10 cellular contexts compared by ENCODE assay signal in the genomic region with DNA sequence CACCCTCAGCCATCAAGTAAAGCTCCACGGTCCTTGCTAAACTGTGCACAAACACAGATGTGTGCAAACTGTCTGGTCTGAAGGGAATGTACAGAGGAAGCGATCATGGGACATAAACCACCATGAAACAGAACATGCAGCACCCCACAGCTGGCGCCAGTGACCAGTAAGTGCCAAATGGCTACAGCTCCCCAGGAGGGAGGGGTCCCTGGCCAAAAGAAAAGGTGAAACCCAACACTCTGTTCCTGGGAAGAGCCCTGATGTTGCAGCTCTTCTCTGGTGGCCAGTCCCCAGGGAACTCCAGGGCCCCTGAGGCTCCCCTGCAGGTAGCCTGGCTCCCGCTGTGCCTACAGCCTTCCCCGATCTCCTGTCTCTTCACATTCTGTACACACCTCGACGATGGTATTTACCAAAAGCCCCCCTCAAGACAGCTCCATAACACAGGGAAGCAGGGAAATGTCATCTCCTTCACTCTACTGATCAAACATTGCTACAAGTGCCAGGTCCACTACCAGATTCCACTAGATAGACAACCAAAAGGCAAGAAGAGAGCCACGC. TPM values are rescaled to one million over a fixed set of nuclear protein-coding genes. Genes with fewer than 3 reads are reported as not detected.
A peak's percentile ranks its signal among the peaks of the same experiment; 100 is the strongest.
DNase-seq lines count a peak whose midpoint lies in the region; ATAC-seq and TF ChIP-seq lines count a peak whose summit lies in the region.
"Had no signal": no experiment of that assay in that cellular context is flagged by ENCODE, and none has a peak within 500 bp of the region (broad histone marks: within the 10 kb centered on the region; RNA-seq: fewer than 3 reads in every experiment).

No MANE protein-coding gene starts in this region.

- H3K9me3 ChIP-seq in vagina (no peaks in the 10 kb centered on the region), tibial artery (no peaks in the 10 kb centered on the region), left ventricle myocardium inferior (replicated peaks) (no peaks in the 10 kb centered on the region)

- H3K27ac ChIP-seq in vagina, result no peak overlapping the region
- H3K27ac ChIP-seq in tibial artery, result no peak overlapping the region
- H3K27ac ChIP-seq in left ventricle myocardium inferior (replicated peaks), result no peak overlapping the region

- peak; percentile 7 for DNase-seq in activated naive CD4-positive, alpha-beta T cell treated with anti-CD3 and anti-CD28 coated beads, Interleukin-2, amount 50 U/mL, for 16 hours
- DNase-seq in activated naive CD4-positive, alpha-beta T cell (lab: John Stamatoyannopoulos, UW), result no peak
- peak; percentile 47 for DNase-seq in activated CD8-positive, alpha-beta memory T cell treated with anti-CD3 and anti-CD28 coated beads, Interleukin-2, amount 50 U/mL, for 48 hours
- DNase-seq in mesenteric fat pad (ENCODE audit: low spot score), result peak; percentile 35
- peak; percentile 64 to 79 for DNase-seq in vagina (ENCODE audit: extremely low spot score in 2 of 2)
- DNase-seq in tibial artery, result no peak
- no peak for DNase-seq in left ventricle myocardium inferior
- DNase-seq: NCI-H187, NCI-H510A treated with DMSO at 0.1 percent for 48 hours had no signal

- TF ChIP-seq POLR2A in vagina (IDR thresholded peaks at IDR 0.05), result no peak

- intact Hi-C loops in vagina (cut with DNase I) (no loop called here), tibial artery (cut with DNase I; ENCODE audit: low total_unique reads) (loop anchor here (5.0 kb wide), 1 partner anchor 240 kb away; no protein-coding TSS in a partner anchor), left ventricle myocardium inferior (cut with micrococcal nuclease) (no loop called here)

- H3K4me3 ChIP-seq in vagina (no peak overlapping the region), tibial artery (no peak overlapping the region), left ventricle myocardium inferior (no peak overlapping the region)

- H3K4me1 ChIP-seq in vagina, result peaks cover 54% of the 10 kb centered on the region
- H3K4me1 ChIP-seq in tibial artery, result peaks cover 0 to 52% (median 27%) of the 10 kb centered on the region in 4 donors
- peaks cover 55% of the 10 kb centered on the region for H3K4me1 ChIP-seq in left ventricle myocardium inferior

- TF ChIP-seq CTCF in vagina (IDR thresholded peaks at IDR 0.05) (no peak), tibial artery (IDR thresholded peaks at IDR 0.05) (no peak), left ventricle myocardium inferior (IDR thresholded peaks at IDR 0.05; ENCODE audit: borderline replicate concordance) (no peak)

- H3K36me3 ChIP-seq in vagina (no peaks in the 10 kb centered on the region), tibial artery (peaks cover 0 to 29% (median 0%) of the 10 kb centered on the region in 3 donors), left ventricle myocardium inferior (no peaks in the 10 kb centered on the region)

- ATAC-seq in HG02938 (IDR thresholded peaks at IDR 0.05; ENCODE audit: unreplicated experiment), result no peak

- no peaks in the 10 kb centered on the region for H3K27me3 ChIP-seq in vagina
- H3K27me3 ChIP-seq in tibial artery, result no peaks in the 10 kb centered on the region
- no peaks in the 10 kb centered on the region for H3K27me3 ChIP-seq in left ventricle myocardium inferior (ENCODE audit: low read depth)

RNA-seq across cellular contexts. Expression of a gene that starts 2.9 kb away (rescaled TPM):
- 25.7 TPM for total RNA-seq in mesenteric fat pad
- 39.8 TPM for total RNA-seq in vagina
- 45.2 TPM for total RNA-seq in left ventricle myocardium inferior

RNA-seq across cellular contexts. Expression of a gene that starts 48.8 kb away (rescaled TPM):
- total RNA-seq in mesenteric fat pad (0.55 TPM), vagina (4.2 TPM), left ventricle myocardium inferior (0.96 TPM)

Comparison
In these comparisons a context has a peak if more than half of its experiments do, and no peak if none do; other contexts are left out.
1. DNase-seq: peak in activated naive CD4-positive, alpha-beta T cell treated with anti-CD3 and anti-CD28 coated beads, Interleukin-2, amount 50 U/mL, for 16 hours (single experiment), activated CD8-positive, alpha-beta memory T cell treated with anti-CD3 and anti-CD28 coated beads, Interleukin-2, amount 50 U/mL, for 48 hours (single experiment), mesenteric fat pad (single experiment) and vagina (2 of 2); none in activated naive CD4-positive, alpha-beta T cell (0 of 4), tibial artery (0 of 2) and left ventricle myocardium inferior (single experiment).